In the genomic region with DNA sequence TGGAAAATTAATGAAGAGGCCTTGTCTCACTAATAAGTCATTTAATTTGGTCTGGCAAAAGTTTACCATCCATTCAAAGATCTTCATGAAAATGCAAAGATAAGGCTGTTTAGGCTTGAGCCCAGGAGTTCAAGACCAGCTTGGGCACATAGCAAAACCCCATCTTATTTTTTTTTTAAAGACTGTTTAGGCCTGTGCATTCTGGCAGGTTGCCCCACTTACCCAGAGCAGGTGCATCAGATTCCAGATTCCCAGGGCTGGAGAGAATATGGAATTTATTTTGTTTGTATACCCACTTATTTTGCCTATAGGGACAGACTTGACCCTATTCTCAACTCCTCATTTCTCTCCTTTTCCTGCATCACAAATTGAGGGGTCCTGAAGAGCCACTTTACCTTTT, we compare ENCODE assay signal across 9 cellular contexts. TPM values are rescaled to one million over a fixed set of nuclear protein-coding genes. Genes with fewer than 3 reads are reported as not detected.
A peak's percentile ranks its signal among the peaks of the same experiment; 100 is the strongest.
DNase-seq lines count a peak whose midpoint lies in the region; ATAC-seq and TF ChIP-seq lines count a peak whose summit lies in the region.
"Had no signal": no experiment of that assay in that cellular context is flagged by ENCODE, and none has a peak within 500 bp of the region (broad histone marks: within the 10 kb centered on the region; RNA-seq: fewer than 3 reads in every experiment).

No MANE protein-coding gene starts in this region.

- peaks cover 42% of the 10 kb centered on the region for H3K36me3 Mint-ChIP-seq in activated CD8-positive, alpha-beta memory T cell treated with anti-CD3 and anti-CD28 coated beads, Interleukin-2, amount 10 ng/mL, durations not matched to agents 7 days and 5 days
- H3K36me3 Mint-ChIP-seq in brain, result peaks cover 66% of the 10 kb centered on the region
- H3K36me3 Mint-ChIP-seq in mesothelial cell of epicardium, result peaks cover 33% of the 10 kb centered on the region

- no peak for DNase-seq in activated CD8-positive, alpha-beta memory T cell treated with anti-CD3 and anti-CD28 coated beads, Interleukin-2, amount 10 ng/mL, durations not matched to agents 7 days and 5 days
- DNase-seq in activated CD8-positive, alpha-beta memory T cell treated with anti-CD3 and anti-CD28 coated beads, Interleukin-2, amount 50 U/mL, for 4 hours, result no peak
- DNase-seq in mesothelial cell of epicardium (ENCODE audit: low spot score in 2 of 2, unreplicated experiment in 2 of 2) (no peak), thyroid gland (no peak), NCI-H2107 (lab: John Stamatoyannopoulos, UW) (no peak), BE2C (no peak)

- H3K36me3 ChIP-seq in thyroid gland, result peaks cover 18 to 32% of the 10 kb centered on the region in 2 donors
- H3K36me3 ChIP-seq in BE2C, result peaks cover 24% of the 10 kb centered on the region

- intact Hi-C loops in thyroid gland (cut with DNase I), result loop anchor here (10.0 kb wide), 1 partner anchor 98 kb away; no protein-coding TSS in a partner anchor

- no peak overlapping the region for H3K4me3 Mint-ChIP-seq in activated CD8-positive, alpha-beta memory T cell treated with anti-CD3 and anti-CD28 coated beads, Interleukin-2, amount 10 ng/mL, durations not matched to agents 7 days and 5 days
- H3K4me3 Mint-ChIP-seq in brain, result peak overlapping the region in 3 of 5 experiments; percentile 28 to 82 (median 52)
- H3K4me3 Mint-ChIP-seq in mesothelial cell of epicardium, result no peak overlapping the region

- no peaks in the 10 kb centered on the region for H3K27me3 ChIP-seq in thyroid gland
- H3K27me3 ChIP-seq in BE2C, result no peaks in the 10 kb centered on the region
- H3K27me3 ChIP-seq: pancreas had no signal

- peak overlapping the region; percentile 5 to 68 (median 47) for H3K27ac ChIP-seq in thyroid gland

- no peak for TF ChIP-seq POLR2A in thyroid gland (IDR thresholded peaks at IDR 0.05)

- TF ChIP-seq CTCF in brain (conservative IDR thresholded peaks at IDR 0.05) (no peak), mesothelial cell of epicardium (IDR thresholded peaks at IDR 0.05; ENCODE audit: unreplicated experiment) (no peak), thyroid gland (IDR thresholded peaks at IDR 0.05) (no peak), BE2C (IDR thresholded peaks at IDR 0.05; ENCODE audit: low read depth, low read length) (no peak)

- H3K9me3 ChIP-seq in thyroid gland (no peaks in the 10 kb centered on the region), BE2C (no peaks in the 10 kb centered on the region)
- H3K9me3 ChIP-seq: pancreas had no signal

- no peaks in the 10 kb centered on the region for H3K9me3 Mint-ChIP-seq in activated CD8-positive, alpha-beta memory T cell treated with anti-CD3 and anti-CD28 coated beads, Interleukin-2, amount 10 ng/mL, durations not matched to agents 7 days and 5 days (ENCODE audit: low read depth)
- peaks cover 0 to 7% (median 0%) of the 10 kb centered on the region in 5 experiments for H3K9me3 Mint-ChIP-seq in brain
- no peaks in the 10 kb centered on the region for H3K9me3 Mint-ChIP-seq in mesothelial cell of epicardium

- no peak overlapping the region for H3K4me3 ChIP-seq in thyroid gland (replicated peaks in 1 of 3)
- no peak overlapping the region for H3K4me3 ChIP-seq in BE2C (ENCODE audit: low read depth, low read length)

- ATAC-seq in activated CD8-positive, alpha-beta memory T cell treated with anti-CD3 and anti-CD28 coated beads, Interleukin-2, amount 10 ng/mL, durations not matched to agents 7 days and 5 days, result no peak
- no peak for ATAC-seq in HG03342 (IDR thresholded peaks at IDR 0.05; ENCODE audit: unreplicated experiment)

- H3K27ac Mint-ChIP-seq in activated CD8-positive, alpha-beta memory T cell treated with anti-CD3 and anti-CD28 coated beads, Interleukin-2, amount 10 ng/mL, durations not matched to agents 7 days and 5 days, result peak overlapping the region; percentile 66
- H3K27ac Mint-ChIP-seq in brain (peak overlapping the region in 1 of 5 experiments; percentile 79), mesothelial cell of epicardium (peak overlapping the region; percentile 62)

- H3K27me3 Mint-ChIP-seq in activated CD8-positive, alpha-beta memory T cell treated with anti-CD3 and anti-CD28 coated beads, Interleukin-2, amount 10 ng/mL, durations not matched to agents 7 days and 5 days, result peaks cover 2% of the 10 kb centered on the region
- peaks cover 9% of the 10 kb centered on the region for H3K27me3 Mint-ChIP-seq in brain
- peaks cover 3% of the 10 kb centered on the region for H3K27me3 Mint-ChIP-seq in mesothelial cell of epicardium (ENCODE audit: low read depth)

- H3K4me1 Mint-ChIP-seq in activated CD8-positive, alpha-beta memory T cell treated with anti-CD3 and anti-CD28 coated beads, Interleukin-2, amount 10 ng/mL, durations not matched to agents 7 days and 5 days, result peaks cover 61% of the 10 kb centered on the region
- peaks cover 53% of the 10 kb centered on the region for H3K4me1 Mint-ChIP-seq in brain
- H3K4me1 Mint-ChIP-seq in mesothelial cell of epicardium, result peaks cover 47% of the 10 kb centered on the region

- peaks cover 46 to 55% of the 10 kb centered on the region in 2 donors for H3K4me1 ChIP-seq in thyroid gland
- peaks cover 15% of the 10 kb centered on the region for H3K4me1 ChIP-seq in BE2C

- CTCF ChIA-PET in activated CD8-positive, alpha-beta memory T cell treated with anti-CD3 and anti-CD28 coated beads, Interleukin-2, amount 10 ng/mL, durations not matched to agents 7 days and 5 days (lab: Charles Lee), result interaction anchor here (1.1 kb wide), 1 partner anchor 26 kb away, joined by 5 read pairs; no protein-coding TSS in a partner anchor

RNA-seq across cellular contexts. Expression of a gene that starts 5.7 kb away (rescaled TPM):
- total RNA-seq in activated CD8-positive, alpha-beta memory T cell treated with anti-CD3 and anti-CD28 coated beads, Interleukin-2, amount 10 ng/mL, durations not matched to agents 7 days and 5 days, result 10 to 100 TPM; 13.4 to 14.7 TPM
- polyA plus RNA-seq in brain (ENCODE audit: insufficient read depth, low read depth, low replicate concordance), result 23.1 TPM
- total RNA-seq in mesothelial cell of epicardium (56.6 to 58.3 TPM (median 57.9 TPM) in 3 replicates), thyroid gland (100 to 1,000 TPM in 1 of 4 donors, 10 to 100 TPM in 3; 61.8 to 103 (median 76.8) TPM)
- polyA plus RNA-seq in BE2C (2012; ENCODE audit: insufficient read depth, insufficient read length, low read depth), result 25.3 TPM

Comparison
In these comparisons a context has a peak if more than half of its experiments do, and no peak if none do; other contexts are left out.
1. H3K4me3 Mint-ChIP-seq: peak in brain (3 of 5); none in activated CD8-positive, alpha-beta memory T cell treated with anti-CD3 and anti-CD28 coated beads, Interleukin-2, amount 10 ng/mL, durations not matched to agents 7 days and 5 days (single experiment) and mesothelial cell of epicardium (single experiment).